ENCODE assay signal across 16 cellular contexts in the genomic region with DNA sequence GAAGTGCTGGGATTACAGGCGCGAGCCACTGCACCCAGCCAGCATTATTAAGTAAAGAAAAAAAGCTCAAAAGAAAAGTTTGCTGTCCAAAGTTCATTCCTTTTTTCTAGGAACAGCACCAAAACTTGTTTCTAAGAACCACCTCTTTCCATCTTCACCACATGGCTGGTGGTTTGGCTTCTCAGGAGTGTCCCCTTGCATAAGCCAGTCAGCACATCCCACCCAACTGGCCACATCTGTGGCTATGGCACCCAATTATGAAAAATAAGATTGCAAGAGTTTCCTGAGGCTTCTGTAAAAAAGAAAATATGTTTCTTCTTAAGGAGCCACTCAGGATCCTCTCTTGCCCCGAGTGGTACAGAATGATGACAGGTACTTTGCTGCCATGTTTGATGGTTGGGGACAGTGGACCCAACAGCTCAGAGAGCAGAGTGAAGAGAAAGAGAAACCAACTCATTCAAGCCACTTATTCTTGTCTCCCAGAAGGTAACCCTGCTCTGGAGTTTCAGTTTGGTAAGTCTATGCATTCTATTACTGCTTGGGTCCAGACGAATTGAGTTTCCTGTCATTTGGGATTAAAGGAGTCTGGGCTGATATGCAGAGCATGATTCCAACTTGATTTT.
A peak's percentile ranks its signal among the peaks of the same experiment; 100 is the strongest.
DNase-seq lines count a peak whose midpoint lies in the region; ATAC-seq and TF ChIP-seq lines count a peak whose summit lies in the region.
"Had no signal": no experiment of that assay in that cellular context is flagged by ENCODE, and none has a peak within 500 bp of the region (broad histone marks: within the 10 kb centered on the region; RNA-seq: fewer than 3 reads in every experiment).

No MANE protein-coding gene starts in this region.

- H3K36me3 ChIP-seq in psoas muscle (ENCODE audit: insufficient read depth in 1 of 2, low read depth in 1 of 2), result no peaks in the 10 kb centered on the region
- H3K36me3 ChIP-seq in HAP-1 (replicated peaks), result no peaks in the 10 kb centered on the region
- H3K36me3 ChIP-seq: BLaER1 had no signal

- H3K27ac Mint-ChIP-seq in activated naive CD8-positive, alpha-beta T cell treated with anti-CD3 and anti-CD28 coated beads for 36 hours, result peak overlapping the region; percentile 9
- no peak overlapping the region for H3K27ac Mint-ChIP-seq in activated naive CD8-positive, alpha-beta T cell treated with anti-CD3 and anti-CD28 coated beads, Interleukin-2, amount 50 U/mL, for 24 hours
- no peak overlapping the region for H3K27ac Mint-ChIP-seq in natural killer cell treated with Interleukin-12 subunit alpha and Interleukin-12 subunit beta and Interleukin-15 and Interleukin-18, amount 100 ng/mL, for 72 hours
- H3K27ac Mint-ChIP-seq: CD4-positive, alpha-beta memory T cell; H9 had no signal

- WGBS in psoas muscle, 3 donors, result 79 to 89% (median 85%) methylated on average over 4 of the region's 4 CpGs

- H3K4me1 ChIP-seq in psoas muscle, result no peaks in the 10 kb centered on the region
- H3K4me1 ChIP-seq in HAP-1, result no peaks in the 10 kb centered on the region
- H3K4me1 ChIP-seq: BLaER1 had no signal

- no peaks in the 10 kb centered on the region for H3K4me1 Mint-ChIP-seq in activated naive CD8-positive, alpha-beta T cell treated with anti-CD3 and anti-CD28 coated beads for 36 hours
- no peaks in the 10 kb centered on the region for H3K4me1 Mint-ChIP-seq in activated naive CD8-positive, alpha-beta T cell treated with anti-CD3 and anti-CD28 coated beads, Interleukin-2, amount 50 U/mL, for 24 hours
- peaks cover 13 to 28% of the 10 kb centered on the region in 2 donors for H3K4me1 Mint-ChIP-seq in natural killer cell treated with Interleukin-12 subunit alpha and Interleukin-12 subunit beta and Interleukin-15 and Interleukin-18, amount 100 ng/mL, for 72 hours (ENCODE audit: low read depth in 2 of 2)
- H3K4me1 Mint-ChIP-seq: CD14-positive monocyte; CD4-positive, alpha-beta memory T cell had no signal

- H3K4me3 ChIP-seq in psoas muscle (no peak overlapping the region), HAP-1 (no peak overlapping the region)
- H3K4me3 ChIP-seq: BLaER1 had no signal

- no peak overlapping the region for H3K4me3 Mint-ChIP-seq in activated naive CD8-positive, alpha-beta T cell treated with anti-CD3 and anti-CD28 coated beads for 36 hours
- no peak overlapping the region for H3K4me3 Mint-ChIP-seq in activated naive CD8-positive, alpha-beta T cell treated with anti-CD3 and anti-CD28 coated beads, Interleukin-2, amount 50 U/mL, for 24 hours
- no peak overlapping the region for H3K4me3 Mint-ChIP-seq in natural killer cell treated with Interleukin-12 subunit alpha and Interleukin-12 subunit beta and Interleukin-15 and Interleukin-18, amount 100 ng/mL, for 72 hours
- H3K4me3 Mint-ChIP-seq: CD14-positive monocyte; CD4-positive, alpha-beta memory T cell; H9 had no signal

- H3K9me3 ChIP-seq in psoas muscle, result no peaks in the 10 kb centered on the region
- H3K9me3 ChIP-seq in HAP-1, result no peaks in the 10 kb centered on the region
- H3K9me3 ChIP-seq: BLaER1 had no signal

- peaks cover 24% of the 10 kb centered on the region for H3K27me3 Mint-ChIP-seq in activated naive CD8-positive, alpha-beta T cell treated with anti-CD3 and anti-CD28 coated beads for 36 hours
- H3K27me3 Mint-ChIP-seq in activated naive CD8-positive, alpha-beta T cell treated with anti-CD3 and anti-CD28 coated beads, Interleukin-2, amount 50 U/mL, for 24 hours, result peaks cover 20% of the 10 kb centered on the region
- no peaks in the 10 kb centered on the region for H3K27me3 Mint-ChIP-seq in natural killer cell treated with Interleukin-12 subunit alpha and Interleukin-12 subunit beta and Interleukin-15 and Interleukin-18, amount 100 ng/mL, for 72 hours

- peaks cover 1% of the 10 kb centered on the region for H3K9me3 Mint-ChIP-seq in activated naive CD8-positive, alpha-beta T cell treated with anti-CD3 and anti-CD28 coated beads for 36 hours
- H3K9me3 Mint-ChIP-seq in activated naive CD8-positive, alpha-beta T cell treated with anti-CD3 and anti-CD28 coated beads, Interleukin-2, amount 50 U/mL, for 24 hours, result peaks cover 1% of the 10 kb centered on the region
- H3K9me3 Mint-ChIP-seq in natural killer cell treated with Interleukin-12 subunit alpha and Interleukin-12 subunit beta and Interleukin-15 and Interleukin-18, amount 100 ng/mL, for 72 hours, result no peaks in the 10 kb centered on the region

- TF ChIP-seq CTCF in psoas muscle (IDR thresholded peaks at IDR 0.05), result no peak

- no peak for ATAC-seq in activated naive CD8-positive, alpha-beta T cell treated with anti-CD3 and anti-CD28 coated beads, Interleukin-2, amount 50 U/mL, for 24 hours
- ATAC-seq in natural killer cell treated with Interleukin-12 subunit alpha and Interleukin-12 subunit beta and Interleukin-15 and Interleukin-18, amount 100 ng/mL, for 72 hours, result peak; percentile 46 to 86
- ATAC-seq in psoas muscle, result no peak
- ATAC-seq: HepG2 had no signal

- H3K27ac ChIP-seq in psoas muscle, result no peak overlapping the region
- H3K27ac ChIP-seq: BLaER1 had no signal

- no peaks in the 10 kb centered on the region for H3K27me3 ChIP-seq in psoas muscle (ENCODE audit: insufficient read depth in 3 of 3, low read length in 2 of 3)
- 0 out of 2 replicates have a peak, but pooled peaks cover 5% of the 10 kb centered on the region for H3K27me3 ChIP-seq in HAP-1 (ENCODE audit: low read depth)
- H3K27me3 ChIP-seq: BLaER1 had no signal

- intact Hi-C loops in psoas muscle (cut with DNase I), result no loop called here

- no peaks in the 10 kb centered on the region for H3K36me3 Mint-ChIP-seq in activated naive CD8-positive, alpha-beta T cell treated with anti-CD3 and anti-CD28 coated beads for 36 hours
- no peaks in the 10 kb centered on the region for H3K36me3 Mint-ChIP-seq in activated naive CD8-positive, alpha-beta T cell treated with anti-CD3 and anti-CD28 coated beads, Interleukin-2, amount 50 U/mL, for 24 hours (ENCODE audit: low read depth)
- H3K36me3 Mint-ChIP-seq in natural killer cell treated with Interleukin-12 subunit alpha and Interleukin-12 subunit beta and Interleukin-15 and Interleukin-18, amount 100 ng/mL, for 72 hours, result no peaks in the 10 kb centered on the region
- H3K36me3 Mint-ChIP-seq: CD14-positive monocyte; CD4-positive, alpha-beta memory T cell had no signal

- no peak for DNase-seq in activated naive CD8-positive, alpha-beta T cell treated with anti-CD3 and anti-CD28 coated beads for 36 hours
- DNase-seq in activated naive CD8-positive, alpha-beta T cell treated with anti-CD3 and anti-CD28 coated beads, Interleukin-2, amount 50 U/mL, for 24 hours, result no peak
- DNase-seq in OCI-M1 (lab: John Stamatoyannopoulos, UW), result peak; percentile 22
- no peak for DNase-seq in natural killer cell treated with Interleukin-12 subunit alpha and Interleukin-12 subunit beta and Interleukin-15 and Interleukin-18, amount 100 ng/mL, for 72 hours (ENCODE audit: low spot score)
- no peak for DNase-seq in SW 1271 (lab: John Stamatoyannopoulos, UW)
- no peak for DNase-seq in psoas muscle
- no peak for DNase-seq in HAP-1 (ENCODE audit: low spot score in 2 of 2)
- DNase-seq: 8988T; CD4-positive, alpha-beta memory T cell; DMS153; DMS79; GDM1; H9 had no signal

- in situ Hi-C loops in HAP-1 (cut with MboI; ENCODE audit: low sequenced_read_pairs), result no loop called here

Comparison
In these comparisons a context has a peak if more than half of its experiments do, and no peak if none do; other contexts are left out.
1. ATAC-seq: peak in natural killer cell treated with Interleukin-12 subunit alpha and Interleukin-12 subunit beta and Interleukin-15 and Interleukin-18, amount 100 ng/mL, for 72 hours (2 of 2); none in activated naive CD8-positive, alpha-beta T cell treated with anti-CD3 and anti-CD28 coated beads, Interleukin-2, amount 50 U/mL, for 24 hours (single experiment) and psoas muscle (0 of 4).